9 cellular contexts compared by ENCODE assay signal in the genomic region with DNA sequence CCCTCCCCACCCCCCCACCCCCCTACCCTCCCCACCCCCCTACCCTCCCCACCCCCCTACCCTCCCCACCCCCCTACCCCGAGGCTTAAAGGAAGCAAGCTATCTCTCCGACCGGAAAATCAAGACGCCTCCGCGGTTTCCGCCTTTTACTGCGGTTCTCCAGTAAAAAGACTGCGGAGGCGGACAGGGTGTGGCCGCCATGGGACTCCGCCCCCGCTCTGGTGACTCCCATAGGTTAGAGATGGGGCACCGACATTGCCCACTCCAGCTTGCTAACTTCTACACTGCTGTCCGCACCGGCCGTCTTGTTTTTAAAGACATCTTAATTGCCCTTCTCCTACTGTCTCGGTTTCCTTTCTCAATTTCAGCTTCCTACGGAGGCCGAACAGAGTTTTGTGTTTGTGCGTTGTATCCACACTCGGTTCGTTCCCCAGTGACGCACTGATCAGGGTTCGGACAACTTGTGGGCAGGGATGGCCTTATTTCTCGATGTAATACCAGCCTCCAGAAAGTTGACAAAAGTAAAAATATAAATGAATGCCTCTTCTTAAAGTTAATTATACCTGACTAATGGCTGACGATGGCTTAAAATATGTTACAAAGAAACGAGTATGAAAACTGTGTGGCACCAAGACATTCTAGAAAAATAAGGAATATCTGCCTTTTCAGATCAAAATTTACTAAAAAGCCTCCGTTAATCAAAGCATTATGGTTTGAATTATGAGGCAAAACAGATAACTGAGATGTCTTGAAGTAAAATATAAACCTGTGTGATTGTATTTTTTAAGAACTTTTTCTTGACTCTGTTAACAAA. TPM values are rescaled to one million over a fixed set of nuclear protein-coding genes. Genes with fewer than 3 reads are reported as not detected.
DNase-seq lines count a peak whose midpoint lies in the region; ATAC-seq and TF ChIP-seq lines count a peak whose summit lies in the region.
"Had no signal": no experiment of that assay in that cellular context is flagged by ENCODE, and none has a peak within 500 bp of the region (broad histone marks: within the 10 kb centered on the region; RNA-seq: fewer than 3 reads in every experiment).

No MANE protein-coding gene starts in this region.

- peaks cover 7% of the 10 kb centered on the region for H3F3A ChIP-seq in neural progenitor cell (ENCODE audit: low read depth)

- peaks cover 13 to 16% of the 10 kb centered on the region in 2 donors for H3K36me3 ChIP-seq in body of pancreas (replicated peaks in 1 of 2; ENCODE audit: insufficient read depth in 1 of 2, low read depth in 2 of 2)
- H3K36me3 ChIP-seq in neural progenitor cell = no peaks in the 10 kb centered on the region

- no peak overlapping the region for H3K4me3 ChIP-seq in body of pancreas
- no peak overlapping the region for H3K4me3 ChIP-seq in neural progenitor cell

- no peak overlapping the region for H3K27ac ChIP-seq in body of pancreas
- H3K27ac ChIP-seq in neural progenitor cell = no peak overlapping the region

- peaks cover 6% of the 10 kb centered on the region for H3K4me1 Mint-ChIP-seq in neural progenitor cell

- ATAC-seq in body of pancreas (no peak), GM21390 (IDR thresholded peaks at IDR 0.05; ENCODE audit: unreplicated experiment) (no peak), GM18505 (IDR thresholded peaks at IDR 0.05; ENCODE audit: unreplicated experiment) (no peak)

- peak; percentile 95 for DNase-seq in CMK (ENCODE audit: low read depth)
- DNase-seq in T-helper 1 cell = peak; percentile 33 to 70 (median 59)
- peak in 3 of 4 donors; percentile 17 to 31 (median 26) for DNase-seq in body of pancreas
- peak; percentile 43 for DNase-seq in neural progenitor cell (ENCODE audit: low spot score)
- no peak for DNase-seq in NCI-H1436 treated with DMSO at 0.1 percent for 48 hours (lab: John Stamatoyannopoulos, UW)
- no peak for DNase-seq in OCI-M2 (lab: John Stamatoyannopoulos, UW; ENCODE audit: unreplicated experiment)

- intact Hi-C loops in body of pancreas (cut with DNase I) = no loop called here

- no peaks in the 10 kb centered on the region for H3K9me3 ChIP-seq in body of pancreas
- H3K9me3 ChIP-seq in neural progenitor cell (ENCODE audit: low read depth) = no peaks in the 10 kb centered on the region

- H4K20me1 ChIP-seq in neural progenitor cell (ENCODE audit: low read depth) = no peaks in the 10 kb centered on the region

- H3K9me3 Mint-ChIP-seq in neural progenitor cell = peaks cover 19% of the 10 kb centered on the region

- WGBS in body of pancreas, 2 donors = 82 to 85% methylated on average over 25 to 28 of the region's 29 CpGs

- H2AFZ ChIP-seq in neural progenitor cell (replicated peaks) = no peak overlapping the region

- no peak overlapping the region for H3K4me2 ChIP-seq in neural progenitor cell

- H3K36me3 Mint-ChIP-seq in neural progenitor cell = peaks cover 26% of the 10 kb centered on the region

- H3K27ac Mint-ChIP-seq in neural progenitor cell = peak overlapping the region; percentile 42

- TF ChIP-seq CTCF in body of pancreas (IDR thresholded peaks at IDR 0.05) (no peak), neural progenitor cell (IDR thresholded peaks at IDR 0.05) (no peak)

- no peak overlapping the region for H3K9ac ChIP-seq in neural progenitor cell

- TF ChIP-seq POLR2A in body of pancreas (IDR thresholded peaks at IDR 0.05) (no peak), GM18505 (IDR thresholded peaks at IDR 0.05; ENCODE audit: borderline replicate concordance, extremely low read depth, insufficient read depth, insufficient read length) (no peak)

- H3K79me2 ChIP-seq in neural progenitor cell (ENCODE audit: low read depth) = peaks cover 4% of the 10 kb centered on the region

- H3K27me3 ChIP-seq in body of pancreas (no peaks in the 10 kb centered on the region), neural progenitor cell (no peaks in the 10 kb centered on the region)

- H3K4me1 ChIP-seq in body of pancreas (peaks cover 12% of the 10 kb centered on the region), neural progenitor cell (no peaks in the 10 kb centered on the region)

- peaks cover 5% of the 10 kb centered on the region for H3K27me3 Mint-ChIP-seq in neural progenitor cell (ENCODE audit: insufficient read depth, low read depth)

- peak overlapping the region; percentile 85 for H3K4me3 Mint-ChIP-seq in neural progenitor cell

RNA-seq across cellular contexts. Expression of a gene that starts 1.1 kb away (rescaled TPM):
- total RNA-seq in body of pancreas = 1 to 10 TPM; 2.0 to 7.0 TPM
- 9.4 and 10.1 TPM in 2 replicates for total RNA-seq in neural progenitor cell (ENCODE audit: low replicate concordance)

RNA-seq across cellular contexts. Expression of a gene that starts 20.4 kb away (rescaled TPM):
- under 1 TPM; 0.78 to 0.99 TPM for total RNA-seq in body of pancreas
- total RNA-seq in neural progenitor cell (ENCODE audit: low replicate concordance) = not detected in 2 replicates

RNA-seq across cellular contexts. Expression of a gene that starts 47.2 kb away (rescaled TPM):
- total RNA-seq in body of pancreas (10 to 100 TPM; 19.8 to 31.1 TPM), neural progenitor cell (ENCODE audit: low replicate concordance) (30.1 and 40.8 TPM in 2 replicates)

RNA-seq across cellular contexts. Expression of a gene that starts 48.1 kb away (rescaled TPM):
- not detected for total RNA-seq in body of pancreas
- not detected in 2 replicates for total RNA-seq in neural progenitor cell (ENCODE audit: low replicate concordance)
- total RNA-seq: LHCN-M2 had no signal

Comparison
In these comparisons a context has a peak if more than half of its experiments do, and no peak if none do; other contexts are left out.
1. DNase-seq: peak in CMK (single experiment), T-helper 1 cell (5 of 5), body of pancreas (3 of 4) and neural progenitor cell (single experiment); none in NCI-H1436 treated with DMSO at 0.1 percent for 48 hours (single experiment) and OCI-M2 (single experiment).